14 cellular contexts compared by ENCODE assay signal in genomic region chr6:63553208-63553607, GRCh38. TPM values are rescaled to one million over a fixed set of nuclear protein-coding genes. Genes with fewer than 3 reads are reported as not detected.
DNase-seq lines count a peak whose midpoint lies in the region; ATAC-seq and TF ChIP-seq lines count a peak whose summit lies in the region.
"Had no signal": no experiment of that assay in that cellular context is flagged by ENCODE, and none has a peak within 500 bp of the region (broad histone marks: within the 10 kb centered on the region; RNA-seq: fewer than 3 reads in every experiment).

No MANE protein-coding gene starts in this region.

- no peaks in the 10 kb centered on the region for H3K36me3 Mint-ChIP-seq in activated T-helper 2 cell treated with anti-CD3 and anti-CD28 coated beads, Interferon-gamma antibody, Interleukin-2, Interleukin-4, amounts not matched to agents 10 μg/mL and 5 μg/mL and 100 μg/mL, durations not matched to agents 14 hours and 24 hours and 36 hours (ENCODE audit: low read depth)

- no peaks in the 10 kb centered on the region for H3K9me3 Mint-ChIP-seq in activated T-helper 2 cell treated with anti-CD3 and anti-CD28 coated beads, Interferon-gamma antibody, Interleukin-2, Interleukin-4, amounts not matched to agents 10 μg/mL and 5 μg/mL and 100 μg/mL, durations not matched to agents 14 hours and 24 hours and 36 hours
- H3K9me3 Mint-ChIP-seq: CD4-positive, alpha-beta T cell; stimulated activated naive CD8-positive, alpha-beta T cell treated with anti-CD3 and anti-CD28 coated beads, Interleukin-15, amount 100 ng/mL, for 72 hours had no signal

- H3K27ac Mint-ChIP-seq in activated T-helper 2 cell treated with anti-CD3 and anti-CD28 coated beads, Interferon-gamma antibody, Interleukin-2, Interleukin-4, amounts not matched to agents 10 μg/mL and 5 μg/mL and 100 μg/mL, durations not matched to agents 14 hours and 24 hours and 36 hours, result peak overlapping the region; percentile 62
- H3K27ac Mint-ChIP-seq: CD4-positive, alpha-beta T cell; stimulated activated naive CD8-positive, alpha-beta T cell treated with anti-CD3 and anti-CD28 coated beads, Interleukin-15, amount 100 ng/mL, for 72 hours had no signal

- peak; percentile 57 for DNase-seq in GM20000 (ENCODE audit: low spot score)
- no peak for DNase-seq in activated T-helper 2 cell treated with anti-CD3 and anti-CD28 coated beads, Interferon-gamma antibody, Interleukin-2, Interleukin-4, amounts not matched to agents 10 μg/mL and 5 μg/mL and 100 μg/mL, durations not matched to agents 14 hours and 24 hours and 36 hours (ENCODE audit: low spot score)
- DNase-seq in DMS53 (lab: John Stamatoyannopoulos, UW), result no peak
- DNase-seq in NCI-H1417 (lab: John Stamatoyannopoulos, UW), result no peak
- no peak for DNase-seq in LoVo (ENCODE audit: low spot score)
- DNase-seq in NCI-H524 treated with DMSO at 0.1 percent for 48 hours (lab: John Stamatoyannopoulos, UW), result no peak
- DNase-seq: activated effector memory CD4-positive, alpha-beta T cell treated with anti-CD3 and anti-CD28 coated beads, Interleukin-2, amount 50 U/mL, for 16 hours; CD4-positive, alpha-beta T cell; cortex of kidney; stimulated activated CD4-positive, alpha-beta T cell treated with anti-CD3 and anti-CD28 coated beads, Interleukin-12 subunit alpha, Interleukin-12 subunit beta, amount 100 ng/mL, for 4 hours; stimulated activated naive CD8-positive, alpha-beta T cell treated with anti-CD3 and anti-CD28 coated beads, Interleukin-15, amount 100 ng/mL, for 72 hours; T-helper 1 cell had no signal

- peak overlapping the region; percentile 3 for H3K4me3 Mint-ChIP-seq in activated T-helper 2 cell treated with anti-CD3 and anti-CD28 coated beads, Interferon-gamma antibody, Interleukin-2, Interleukin-4, amounts not matched to agents 10 μg/mL and 5 μg/mL and 100 μg/mL, durations not matched to agents 14 hours and 24 hours and 36 hours (ENCODE audit: low read depth)
- H3K4me3 Mint-ChIP-seq: CD4-positive, alpha-beta T cell; stimulated activated naive CD8-positive, alpha-beta T cell treated with anti-CD3 and anti-CD28 coated beads, Interleukin-15, amount 100 ng/mL, for 72 hours had no signal

- TF ChIP-seq CTCF in GM20000 (IDR thresholded peaks at IDR 0.05; ENCODE audit: extremely low read depth, missing control alignments), result no peak

- ATAC-seq in GM18511 (IDR thresholded peaks at IDR 0.05; ENCODE audit: unreplicated experiment), result peak; percentile 99
- ATAC-seq in HG03025 (IDR thresholded peaks at IDR 0.05; ENCODE audit: low FRiP score, unreplicated experiment), result peak; percentile 97
- ATAC-seq: stimulated activated naive CD8-positive, alpha-beta T cell treated with anti-CD3 and anti-CD28 coated beads, Interleukin-15, amount 100 ng/mL, for 72 hours had no signal

- H3K4me1 Mint-ChIP-seq in activated T-helper 2 cell treated with anti-CD3 and anti-CD28 coated beads, Interferon-gamma antibody, Interleukin-2, Interleukin-4, amounts not matched to agents 10 μg/mL and 5 μg/mL and 100 μg/mL, durations not matched to agents 14 hours and 24 hours and 36 hours (ENCODE audit: low read depth), result peaks cover 13% of the 10 kb centered on the region
- H3K4me1 Mint-ChIP-seq: stimulated activated naive CD8-positive, alpha-beta T cell treated with anti-CD3 and anti-CD28 coated beads, Interleukin-15, amount 100 ng/mL, for 72 hours had no signal

- H3K27me3 Mint-ChIP-seq in activated T-helper 2 cell treated with anti-CD3 and anti-CD28 coated beads, Interferon-gamma antibody, Interleukin-2, Interleukin-4, amounts not matched to agents 10 μg/mL and 5 μg/mL and 100 μg/mL, durations not matched to agents 14 hours and 24 hours and 36 hours (ENCODE audit: low read depth), result no peaks in the 10 kb centered on the region

- intact Hi-C loops in activated T-helper 2 cell treated with anti-CD3 and anti-CD28 coated beads, Interferon-gamma antibody, Interleukin-2, Interleukin-4, amounts not matched to agents 10 μg/mL and 5 μg/mL and 100 μg/mL, durations not matched to agents 14 hours and 24 hours and 36 hours (cut with micrococcal nuclease), result loop anchor here (1.0 kb wide), 1 partner anchor 24 kb away; no protein-coding TSS in a partner anchor

RNA-seq across cellular contexts. Expression of gene PTP4A1, which starts 19.1 kb away (rescaled TPM):
- 80.8 and 88.8 TPM in 2 replicates for total RNA-seq in activated T-helper 2 cell treated with anti-CD3 and anti-CD28 coated beads, Interferon-gamma antibody, Interleukin-2, Interleukin-4, amounts not matched to agents 10 μg/mL and 5 μg/mL and 100 μg/mL, durations not matched to agents 14 hours and 24 hours and 36 hours
